Comparison of ENCODE assay signal across 8 cellular contexts in genomic region chr7:815284-816216, GRCh38. TPM values are rescaled to one million over a fixed set of nuclear protein-coding genes. Genes with fewer than 3 reads are reported as not detected.
DNase-seq lines count a peak whose midpoint lies in the region; ATAC-seq and TF ChIP-seq lines count a peak whose summit lies in the region.

No MANE protein-coding gene starts in this region.

- H4K91ac ChIP-seq in neuronal stem cell (ENCODE audit: low read depth, low read length, poor library complexity), result no peak overlapping the region

- peak overlapping the region; percentile 92 for H3K18ac ChIP-seq in neuronal stem cell (ENCODE audit: low read length)

- peak overlapping the region; percentile 58 for H2BK15ac ChIP-seq in neuronal stem cell (ENCODE audit: low read length)

- H3K9me3 ChIP-seq in CD4-positive, CD25-positive, alpha-beta regulatory T cell (ENCODE audit: control insufficient read depth in 2 of 2, low read length in 2 of 2), result no peaks in the 10 kb centered on the region
- H3K9me3 ChIP-seq in esophagus muscularis mucosa (no peaks in the 10 kb centered on the region), neuronal stem cell (replicated peaks in 1 of 2; ENCODE audit: control insufficient read depth in 2 of 2, insufficient read depth in 1 of 2, low read depth in 1 of 2, low read length in 2 of 2) (peaks cover 2 to 9% of the 10 kb centered on the region in 2 donors)

- H3K27me3 Mint-ChIP-seq in CD4-positive, CD25-positive, alpha-beta regulatory T cell, result peaks cover 9% of the 10 kb centered on the region

- H3K4me1 ChIP-seq in CD4-positive, CD25-positive, alpha-beta regulatory T cell (ENCODE audit: control insufficient read depth, insufficient read depth, low read length, poor library complexity, severe bottlenecking), result peaks cover 45% of the 10 kb centered on the region
- H3K4me1 ChIP-seq in esophagus muscularis mucosa (peaks cover 62 to 82% (median 78%) of the 10 kb centered on the region in 4 donors), neuronal stem cell (ENCODE audit: control insufficient read depth in 2 of 2, insufficient read depth in 1 of 2, low read depth in 1 of 2, low read length in 2 of 2) (peaks cover 6 to 10% of the 10 kb centered on the region in 2 donors)

- H3K4me3 ChIP-seq in CD4-positive, CD25-positive, alpha-beta regulatory T cell (ENCODE audit: low read depth, low read length), result peak overlapping the region; percentile 19
- H3K4me3 ChIP-seq in esophagus muscularis mucosa (peak overlapping the region; percentile 82 to 93 (median 89)), neuronal stem cell (ENCODE audit: low read length in 2 of 2) (peak overlapping the region; percentile 78 to 92)

- H2AFZ ChIP-seq in neuronal stem cell (ENCODE audit: low read length), result peak overlapping the region; percentile 96

- H3K4me2 ChIP-seq in neuronal stem cell (ENCODE audit: insufficient read depth, low read length, poor library complexity, severe bottlenecking), result peak overlapping the region; percentile 64

- peak overlapping the region; percentile 90 to 95 (median 90) for H3K4me3 Mint-ChIP-seq in CD4-positive, CD25-positive, alpha-beta regulatory T cell

- no peak for ATAC-seq in CD4-positive, CD25-positive, alpha-beta regulatory T cell (ENCODE audit: low read depth in 2 of 2)
- ATAC-seq in GM18909 (IDR thresholded peaks at IDR 0.05; ENCODE audit: poor library complexity, unreplicated experiment) (no peak), HG03139 (IDR thresholded peaks at IDR 0.05; ENCODE audit: unreplicated experiment) (no peak), GM19023 (IDR thresholded peaks at IDR 0.05; ENCODE audit: unreplicated experiment) (no peak)

- H2BK120ac ChIP-seq in neuronal stem cell (ENCODE audit: low read depth, low read length), result no peak overlapping the region

- H3K9me3 Mint-ChIP-seq in CD4-positive, CD25-positive, alpha-beta regulatory T cell, result peaks cover 0 to 1% (median 0%) of the 10 kb centered on the region in 7 donors

- H3K23ac ChIP-seq in neuronal stem cell (ENCODE audit: low read depth, low read length, poor library complexity), result peak overlapping the region; percentile 85

- no peak for TF ChIP-seq EP300 in esophagus muscularis mucosa (IDR thresholded peaks at IDR 0.05)

- H4K8ac ChIP-seq in neuronal stem cell (ENCODE audit: low read depth, low read length), result no peak overlapping the region

- H3K14ac ChIP-seq in neuronal stem cell (ENCODE audit: low read length), result peak overlapping the region; percentile 71

- H3K36me3 ChIP-seq in CD4-positive, CD25-positive, alpha-beta regulatory T cell (ENCODE audit: control insufficient read depth, insufficient read depth, low read length), result no peaks in the 10 kb centered on the region
- no peaks in the 10 kb centered on the region for H3K36me3 ChIP-seq in esophagus muscularis mucosa
- H3K36me3 ChIP-seq in neuronal stem cell (replicated peaks in 1 of 2; ENCODE audit: control insufficient read depth in 2 of 2, insufficient read depth in 2 of 2, low read length in 2 of 2), result peaks cover 0 to 5% of the 10 kb centered on the region in 2 donors

- DNase-seq in CD4-positive, CD25-positive, alpha-beta regulatory T cell, result peak in 2 of 3 donors; percentile 19 to 22
- DNase-seq in HuH-7.5 (ENCODE audit: low spot score) (peak; percentile 48), esophagus muscularis mucosa (ENCODE audit: extremely low spot score) (no peak), neuronal stem cell (ENCODE audit: low spot score) (peak; percentile 80)

- H2AK5ac ChIP-seq in neuronal stem cell (ENCODE audit: low read depth, low read length), result no peak overlapping the region

- H3K27ac Mint-ChIP-seq in CD4-positive, CD25-positive, alpha-beta regulatory T cell, result peak overlapping the region; percentile 32 to 87 (median 85)

- 33% methylated on average over 38 of the region's 56 CpGs for WGBS in esophagus muscularis mucosa
- no CpG with 5 or more reads among the region's 56 CpGs for WGBS in neuronal stem cell (ENCODE audit: extremely low coverage in 2 of 2, insufficient read length in 2 of 2, insufficient replicate concordance in 1 of 2), 2 donors

- H3K36me3 Mint-ChIP-seq in CD4-positive, CD25-positive, alpha-beta regulatory T cell, result peaks cover 5% of the 10 kb centered on the region

- peaks cover 29 to 63% (median 41%) of the 10 kb centered on the region in 4 donors for H3K4me1 Mint-ChIP-seq in CD4-positive, CD25-positive, alpha-beta regulatory T cell

- intact Hi-C loops in esophagus muscularis mucosa (cut with DNase I), result no loop called here

- H2BK5ac ChIP-seq in neuronal stem cell (ENCODE audit: low read length), result peak overlapping the region; percentile 4

- H3K79me1 ChIP-seq in neuronal stem cell (ENCODE audit: low read depth, low read length), result peaks cover 9% of the 10 kb centered on the region

- TF ChIP-seq POLR2A in esophagus muscularis mucosa (IDR thresholded peaks at IDR 0.05; ENCODE audit: low read depth), result no peak

- H3K9ac ChIP-seq in neuronal stem cell (ENCODE audit: low read depth, low read length, poor library complexity), result peak overlapping the region; percentile 21

- H2BK12ac ChIP-seq in neuronal stem cell (ENCODE audit: low read length), result no peak overlapping the region

- no peaks in the 10 kb centered on the region for H3K27me3 ChIP-seq in CD4-positive, CD25-positive, alpha-beta regulatory T cell (ENCODE audit: control insufficient read depth, insufficient read depth, low read length)
- H3K27me3 ChIP-seq in esophagus muscularis mucosa (peaks cover 0 to 5% (median 0%) of the 10 kb centered on the region in 4 donors), neuronal stem cell (ENCODE audit: control insufficient read depth in 3 of 3, insufficient read depth in 3 of 3, low read depth in 1 of 3, low read length in 3 of 3) (no peaks in the 10 kb centered on the region)

- no peak overlapping the region for H3K4ac ChIP-seq in neuronal stem cell (ENCODE audit: low read length)

- no peak for TF ChIP-seq CTCF in VCaP (conservative IDR thresholded peaks at IDR 0.05)
- no peak for TF ChIP-seq CTCF in esophagus muscularis mucosa (IDR thresholded peaks at IDR 0.05)

- H3K27ac ChIP-seq in CD4-positive, CD25-positive, alpha-beta regulatory T cell (ENCODE audit: insufficient read depth, low read length, poor library complexity, severe bottlenecking), result peak overlapping the region; percentile 60
- H3K27ac ChIP-seq in VCaP (peak overlapping the region; percentile 85), esophagus muscularis mucosa (replicated peaks in 1 of 4) (peak overlapping the region; percentile 95 to 98 (median 96)), neuronal stem cell (replicated peaks; ENCODE audit: low read length) (peak overlapping the region; percentile 86)

RNA-seq across cellular contexts. Expression of gene SUN1, which starts 16.7 kb away (rescaled TPM):
- total RNA-seq in CD4-positive, CD25-positive, alpha-beta regulatory T cell, result 90.0 TPM
- polyA plus RNA-seq in CD4-positive, CD25-positive, alpha-beta regulatory T cell, result 10 to 100 TPM; 46.8 to 56.1 (median 53.7) TPM
- 100 to 1,000 TPM; 132 to 149 (median 147) TPM for total RNA-seq in esophagus muscularis mucosa
- polyA plus RNA-seq in neuronal stem cell (2013, experiment 1 of 2), result 62.1 TPM
- polyA plus RNA-seq in neuronal stem cell (2013, experiment 2 of 2), result 60.5 TPM

Comparison
In these comparisons a context has a peak if more than half of its experiments do, and no peak if none do; other contexts are left out.
1. H3K4me3 ChIP-seq: peak in every context shown above with its lines; median percentile 89 in esophagus muscularis mucosa; 85 in neuronal stem cell; 19 in CD4-positive, CD25-positive, alpha-beta regulatory T cell.